In the genomic region with DNA sequence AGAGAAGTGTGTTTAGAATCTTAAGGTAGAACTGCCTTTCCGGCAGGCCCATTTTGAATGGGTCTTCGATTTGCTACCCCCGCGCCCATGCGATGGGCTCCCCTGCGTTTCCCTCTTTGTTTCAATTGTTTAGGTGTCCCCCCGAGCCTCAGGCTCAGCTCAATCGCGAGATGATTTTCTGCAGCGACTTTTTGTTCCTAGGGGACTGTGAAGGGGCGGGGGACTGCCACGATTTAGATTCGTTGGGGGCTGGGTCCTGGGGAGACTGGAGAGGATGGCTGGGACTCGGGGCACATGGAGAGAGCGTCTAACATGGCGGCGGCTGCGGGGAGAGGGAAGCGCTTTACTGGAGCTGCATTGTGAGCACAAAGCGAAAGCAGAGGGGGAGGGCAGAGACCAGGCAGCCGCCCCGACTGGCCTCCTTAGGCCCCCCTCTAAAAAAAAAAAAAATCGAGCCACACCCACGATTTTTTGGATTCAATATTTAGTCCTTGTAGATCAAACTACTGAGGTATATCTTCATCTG, we compare ENCODE assay signal across 1 cellular context.
TF ChIP-seq lines count a peak whose summit lies in the region.

No MANE protein-coding gene starts in this region.

TF ChIP-seq in SK-N-SH treated with all-trans-retinoic acid at 6 μM for 48 hours, 23 proteins besides CTCF, POLR2A, EP300 and RAD21 (continued from another document):
- TF ChIP-seq, protein P1, sequence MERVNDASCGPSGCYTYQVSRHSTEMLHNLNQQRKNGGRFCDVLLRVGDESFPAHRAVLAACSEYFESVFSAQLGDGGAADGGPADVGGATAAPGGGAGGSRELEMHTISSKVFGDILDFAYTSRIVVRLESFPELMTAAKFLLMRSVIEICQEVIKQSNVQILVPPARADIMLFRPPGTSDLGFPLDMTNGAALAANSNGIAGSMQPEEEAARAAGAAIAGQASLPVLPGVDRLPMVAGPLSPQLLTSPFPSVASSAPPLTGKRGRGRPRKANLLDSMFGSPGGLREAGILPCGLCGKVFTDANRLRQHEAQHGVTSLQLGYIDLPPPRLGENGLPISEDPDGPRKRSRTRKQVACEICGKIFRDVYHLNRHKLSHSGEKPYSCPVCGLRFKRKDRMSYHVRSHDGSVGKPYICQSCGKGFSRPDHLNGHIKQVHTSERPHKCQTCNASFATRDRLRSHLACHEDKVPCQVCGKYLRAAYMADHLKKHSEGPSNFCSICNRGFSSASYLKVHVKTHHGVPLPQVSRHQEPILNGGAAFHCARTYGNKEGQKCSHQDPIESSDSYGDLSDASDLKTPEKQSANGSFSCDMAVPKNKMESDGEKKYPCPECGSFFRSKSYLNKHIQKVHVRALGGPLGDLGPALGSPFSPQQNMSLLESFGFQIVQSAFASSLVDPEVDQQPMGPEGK (CRISPR knock-in tag; IDR thresholded peaks at IDR 0.05; ENCODE audit: borderline replicate concordance) = no peak
- TF ChIP-seq ZNF8 (CRISPR knock-in tag; IDR thresholded peaks at IDR 0.05) = no peak
- TF ChIP-seq TCF4 (CRISPR knock-in tag; IDR thresholded peaks at IDR 0.05; ENCODE audit: borderline replicate concordance) = no peak
- no peak for TF ChIP-seq CSDC2 (CRISPR knock-in tag; IDR thresholded peaks at IDR 0.05)
- no peak for TF ChIP-seq SNAI2 (CRISPR knock-in tag; IDR thresholded peaks at IDR 0.05)
- TF ChIP-seq TOX (CRISPR knock-in tag; IDR thresholded peaks at IDR 0.05; ENCODE audit: borderline replicate concordance) = no peak
- no peak for TF ChIP-seq ARNTL (CRISPR knock-in tag; IDR thresholded peaks at IDR 0.05; ENCODE audit: borderline replicate concordance, low read depth)
